Comparison of ENCODE assay signal across 1 cellular context in the genomic region with DNA sequence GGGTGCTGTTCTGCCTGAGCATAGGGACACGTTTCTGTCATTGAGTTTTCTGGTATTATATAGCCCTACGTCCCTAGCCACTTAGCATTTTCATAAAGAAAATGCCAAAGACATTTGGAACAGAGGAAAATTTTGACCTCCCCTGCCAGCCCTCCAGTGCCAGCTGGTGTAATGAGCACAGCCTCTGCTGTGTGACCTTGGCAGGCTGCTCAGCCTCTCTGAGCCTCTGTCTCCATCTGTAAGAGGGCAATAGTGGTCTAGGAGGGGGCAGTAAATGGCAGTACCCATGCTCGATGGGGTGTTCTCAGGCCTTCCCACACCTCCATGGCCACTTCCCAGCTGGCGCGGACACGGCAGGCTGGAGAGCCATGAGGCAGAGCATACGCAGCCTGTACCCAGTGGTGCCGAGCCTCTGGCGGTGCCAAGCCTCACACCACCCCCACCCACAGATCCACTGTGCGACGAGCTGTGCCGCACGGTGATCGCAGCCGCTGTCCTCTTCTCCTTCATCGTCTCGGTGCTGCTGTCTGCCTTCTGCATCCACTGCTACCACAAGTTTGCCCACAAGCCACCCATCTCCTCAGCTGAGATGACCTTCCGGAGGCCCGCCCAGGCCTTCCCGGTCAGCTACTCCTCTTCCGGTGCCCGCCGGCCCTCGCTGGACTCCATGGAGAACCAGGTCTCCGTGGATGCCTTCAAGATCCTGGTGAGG.
TF ChIP-seq lines count a peak whose summit lies in the region.

No MANE protein-coding gene starts in this region.

TF ChIP-seq in K562, 482 proteins besides CTCF, POLR2A, EP300 and RAD21:
- TF ChIP-seq ZFP36 (IDR thresholded peaks at IDR 0.05; ENCODE audit: low read depth, low read length, partially characterized antibody) (peak; percentile 62), RBM34 (IDR thresholded peaks at IDR 0.05; ENCODE audit: borderline replicate concordance, insufficient read depth, low read length) (no peak)
- TF ChIP-seq, protein P1, sequence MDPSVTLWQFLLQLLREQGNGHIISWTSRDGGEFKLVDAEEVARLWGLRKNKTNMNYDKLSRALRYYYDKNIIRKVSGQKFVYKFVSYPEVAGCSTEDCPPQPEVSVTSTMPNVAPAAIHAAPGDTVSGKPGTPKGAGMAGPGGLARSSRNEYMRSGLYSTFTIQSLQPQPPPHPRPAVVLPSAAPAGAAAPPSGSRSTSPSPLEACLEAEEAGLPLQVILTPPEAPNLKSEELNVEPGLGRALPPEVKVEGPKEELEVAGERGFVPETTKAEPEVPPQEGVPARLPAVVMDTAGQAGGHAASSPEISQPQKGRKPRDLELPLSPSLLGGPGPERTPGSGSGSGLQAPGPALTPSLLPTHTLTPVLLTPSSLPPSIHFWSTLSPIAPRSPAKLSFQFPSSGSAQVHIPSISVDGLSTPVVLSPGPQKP (CRISPR knock-in tag; IDR thresholded peaks at IDR 0.05) = no peak
